ENCODE assay signal across 16 cellular contexts in genomic region chrX:154329284-154329683, GRCh38. TPM values are rescaled to one million over a fixed set of nuclear protein-coding genes. Genes with fewer than 3 reads are reported as not detected.
DNase-seq lines count a peak whose midpoint lies in the region; TF ChIP-seq lines count a peak whose summit lies in the region.
"Had no signal": no experiment of that assay in that cellular context is flagged by ENCODE, and none has a peak within 500 bp of the region (broad histone marks: within the 10 kb centered on the region; RNA-seq: fewer than 3 reads in every experiment).

No MANE protein-coding gene starts in this region.

- no peak overlapping the region for H2BK12ac ChIP-seq in neuronal stem cell (ENCODE audit: low read length)

- no peak overlapping the region for H3K4ac ChIP-seq in neuronal stem cell (ENCODE audit: low read length)

- no peak overlapping the region for H2BK120ac ChIP-seq in neuronal stem cell (ENCODE audit: low read depth, low read length)

- H3K4me2 ChIP-seq in neuronal stem cell (ENCODE audit: insufficient read depth, low read length, poor library complexity, severe bottlenecking), result no peak overlapping the region

- no peak overlapping the region for H2AFZ ChIP-seq in neuronal stem cell (ENCODE audit: low read length)

- H3K36me3 ChIP-seq in HEK293 (ENCODE audit: control insufficient read depth in 2 of 2, insufficient read depth in 1 of 2, low read length in 2 of 2) (no peaks in the 10 kb centered on the region), neuronal stem cell (replicated peaks in 1 of 2; ENCODE audit: control insufficient read depth in 2 of 2, insufficient read depth in 2 of 2, low read length in 2 of 2) (no peaks in the 10 kb centered on the region)
- H3K36me3 ChIP-seq in CD8-positive, alpha-beta memory T cell (ENCODE audit: insufficient read depth, low read length), result no peaks in the 10 kb centered on the region
- H3K36me3 ChIP-seq: MG63, SJSA1 had no signal

- CTCF ChIA-PET in HEK293 (lab: Yijun Ruan, JAX), result interaction anchor here (3.3 kb wide), 1 partner anchor 21 kb away, joined by 13 read pairs; no protein-coding TSS in a partner anchor
- CTCF ChIA-PET in CD8-positive, alpha-beta memory T cell (lab: Charles Lee), result interaction anchor here (1.7 kb wide), 1 partner anchor 21 kb away, joined by 6 read pairs; no protein-coding TSS in a partner anchor

- H3K4me1 ChIP-seq in HEK293 (ENCODE audit: control insufficient read depth, insufficient read depth, low read length), result peaks cover 16% of the 10 kb centered on the region
- H3K4me1 ChIP-seq in neuronal stem cell (ENCODE audit: control insufficient read depth in 2 of 2, insufficient read depth in 1 of 2, low read depth in 1 of 2, low read length in 2 of 2), result peaks cover 4 to 7% of the 10 kb centered on the region in 2 donors
- H3K4me1 ChIP-seq in CD8-positive, alpha-beta memory T cell (ENCODE audit: insufficient read depth, low read length), result peaks cover 51% of the 10 kb centered on the region

- peak overlapping the region; percentile 12 for H4K91ac ChIP-seq in neuronal stem cell (ENCODE audit: low read depth, low read length, poor library complexity)

- TF ChIP-seq CTCF in HEK293 (tag by site-specific recombination; IDR thresholded peaks at IDR 0.05), result no peak

- H2BK5ac ChIP-seq in neuronal stem cell (ENCODE audit: low read length), result no peak overlapping the region

- H3K36me3 Mint-ChIP-seq in CD8-positive, alpha-beta memory T cell, result no peaks in the 10 kb centered on the region

- H3K14ac ChIP-seq in neuronal stem cell (ENCODE audit: low read length), result no peak overlapping the region

- no CpG with 5 or more reads among the region's 10 CpGs for WGBS in neuronal stem cell (ENCODE audit: extremely low coverage in 2 of 2, insufficient read length in 2 of 2, insufficient replicate concordance in 1 of 2), 2 donors

- H3K27ac Mint-ChIP-seq in CD8-positive, alpha-beta memory T cell, result peak overlapping the region in 1 of 8 donors; percentile 75

- H3K27ac ChIP-seq in HEK293 (ENCODE audit: extremely low read depth, low read depth, low read length) (no peak overlapping the region), neuronal stem cell (replicated peaks; ENCODE audit: low read length) (no peak overlapping the region)
- no peak overlapping the region for H3K27ac ChIP-seq in CD8-positive, alpha-beta memory T cell (ENCODE audit: low read depth, low read length)
- H3K27ac ChIP-seq: SJSA1 had no signal

- POLR2A ChIA-PET in HEK293 (lab: Yijun Ruan, JAX), result interaction anchor here (1.2 kb wide), 1 partner anchor 358 kb away, joined by 5 read pairs; the partner anchor contains the start of gene HCFC1
- POLR2A ChIA-PET in CD8-positive, alpha-beta memory T cell (lab: Charles Lee), result interaction anchor here (0.6 kb wide), 1 partner anchor 98 kb away, joined by 7 read pairs; no protein-coding TSS in a partner anchor

- H2BK15ac ChIP-seq in neuronal stem cell (ENCODE audit: low read length), result no peak overlapping the region

- H3K27me3 ChIP-seq in neuronal stem cell (ENCODE audit: control insufficient read depth in 3 of 3, insufficient read depth in 3 of 3, low read depth in 1 of 3, low read length in 3 of 3), result peaks cover 0 to 83% (median 0%) of the 10 kb centered on the region in 3 experiments
- no peaks in the 10 kb centered on the region for H3K27me3 ChIP-seq in CD8-positive, alpha-beta memory T cell (ENCODE audit: insufficient read depth, low read length, poor library complexity, severe bottlenecking)
- H3K27me3 ChIP-seq: MG63 had no signal

- no peak overlapping the region for H2AK5ac ChIP-seq in neuronal stem cell (ENCODE audit: low read depth, low read length)

- H3K4me1 Mint-ChIP-seq in CD8-positive, alpha-beta memory T cell, result peaks cover 38 to 48% (median 41%) of the 10 kb centered on the region in 3 donors

- H3K4me3 ChIP-seq in HEK293 (ENCODE audit: low read depth, low read length), result no peak overlapping the region
- H3K4me3 ChIP-seq in neuronal stem cell (ENCODE audit: low read length in 2 of 2), result no peak overlapping the region
- no peak overlapping the region for H3K4me3 ChIP-seq in CD8-positive, alpha-beta memory T cell (ENCODE audit: low read length)
- H3K4me3 ChIP-seq: MG63, SJSA1 had no signal

- no peak overlapping the region for H3K4me3 Mint-ChIP-seq in CD8-positive, alpha-beta memory T cell

- DNase-seq in NCI-H2227 (lab: John Stamatoyannopoulos, UW; ENCODE audit: unreplicated experiment) (peak; percentile 37), NCI-H2227 treated with DMSO at 0.1 percent for 48 hours (lab: John Stamatoyannopoulos, UW) (no peak), NCI-H345 treated with DMSO at 0.1 percent for 48 hours (lab: John Stamatoyannopoulos, UW; ENCODE audit: unreplicated experiment) (peak; percentile 33), neuronal stem cell (ENCODE audit: low spot score) (no peak), UCSD-AML1 (lab: John Stamatoyannopoulos, UW; ENCODE audit: unreplicated experiment) (no peak), NAMALWA (ENCODE audit: low spot score) (no peak)
- DNase-seq in CD8-positive, alpha-beta memory T cell, result no peak
- DNase-seq: MG63, NCI-H146, NCI-H2081 treated with DMSO at 0.1 percent for 48 hours, NCI-H510A treated with DMSO at 0.1 percent for 48 hours had no signal

- H3K23ac ChIP-seq in neuronal stem cell (ENCODE audit: low read depth, low read length, poor library complexity), result no peak overlapping the region

- no peak overlapping the region for H3K18ac ChIP-seq in neuronal stem cell (ENCODE audit: low read length)

- no peak overlapping the region for H3K9ac ChIP-seq in neuronal stem cell (ENCODE audit: low read depth, low read length, poor library complexity)

- H3K27me3 Mint-ChIP-seq in CD8-positive, alpha-beta memory T cell, result peaks cover 0 to 4% of the 10 kb centered on the region in 2 donors

- no peaks in the 10 kb centered on the region for H3K9me3 Mint-ChIP-seq in CD8-positive, alpha-beta memory T cell

- no peaks in the 10 kb centered on the region for H3K79me1 ChIP-seq in neuronal stem cell (ENCODE audit: low read depth, low read length)

- H4K8ac ChIP-seq in neuronal stem cell (ENCODE audit: low read depth, low read length), result no peak overlapping the region

- H3K9me3 ChIP-seq in HEK293 (ENCODE audit: control insufficient read depth, insufficient read depth, low read depth, low read length) (no peaks in the 10 kb centered on the region), neuronal stem cell (replicated peaks in 1 of 2; ENCODE audit: control insufficient read depth in 2 of 2, insufficient read depth in 1 of 2, low read depth in 1 of 2, low read length in 2 of 2) (no peaks in the 10 kb centered on the region)
- no peaks in the 10 kb centered on the region for H3K9me3 ChIP-seq in CD8-positive, alpha-beta memory T cell (ENCODE audit: low read length)
- H3K9me3 ChIP-seq: MG63, SJSA1 had no signal

TF ChIP-seq in HEK293, 187 proteins besides CTCF, POLR2A, EP300 and RAD21:
- no peak for TF ChIP-seq ZNF610 (tag by site-specific recombination; IDR thresholded peaks at IDR 0.05; ENCODE audit: borderline replicate concordance)
- no peak for TF ChIP-seq ZNF768 (tag by site-specific recombination; IDR thresholded peaks at IDR 0.05)
- no peak for TF ChIP-seq ZIC2 (tag by site-specific recombination; IDR thresholded peaks at IDR 0.05)
- TF ChIP-seq ZBTB17 (tag by site-specific recombination; IDR thresholded peaks at IDR 0.05), result peak; percentile 54
- no peak for TF ChIP-seq ZNF529 (tag by site-specific recombination; IDR thresholded peaks at IDR 0.05; ENCODE audit: insufficient replicate concordance)
- TF ChIP-seq ZNF157 (tag by site-specific recombination; IDR thresholded peaks at IDR 0.05), result no peak
- peak; percentile 20; the same call in 1 of the 2 replicates for TF ChIP-seq ZNF341 (tag by site-specific recombination; IDR thresholded peaks at IDR 0.05; ENCODE audit: low read depth)
- no peak for TF ChIP-seq ZNF16 (tag by site-specific recombination; IDR thresholded peaks at IDR 0.05; ENCODE audit: low read depth)

RNA-seq across cellular contexts. Expression of gene TKTL1, which starts 33.7 kb away (rescaled TPM):
- polyA plus RNA-seq in neuronal stem cell (2013, experiment 1 of 2), result 2.4 TPM
- 2.1 TPM for polyA plus RNA-seq in neuronal stem cell (2013, experiment 2 of 2)
- under 1 TPM in 1 of 2 experiments, not detected in 1; 0.18 TPM for total RNA-seq in CD8-positive, alpha-beta memory T cell
- polyA plus RNA-seq in CD8-positive, alpha-beta memory T cell, result 8.7 TPM
- total RNA-seq: A172, SJSA1 had no signal

RNA-seq across cellular contexts. Expression of gene TEX28, which starts 34.4 kb away (rescaled TPM):
- polyA plus RNA-seq in neuronal stem cell (2013, experiment 1 of 2), result not detected
- polyA plus RNA-seq in neuronal stem cell (2013, experiment 2 of 2), result not detected
- not detected for total RNA-seq in CD8-positive, alpha-beta memory T cell
- polyA plus RNA-seq in CD8-positive, alpha-beta memory T cell, result not detected
- total RNA-seq: A172, Daoy, H7, SJSA1 had no signal

RNA-seq across cellular contexts. Expression of gene FLNA, which starts 45.1 kb away (rescaled TPM):
- polyA plus RNA-seq in neuronal stem cell (2013, experiment 1 of 2), result 215 TPM
- 217 TPM for polyA plus RNA-seq in neuronal stem cell (2013, experiment 2 of 2)
- total RNA-seq in CD8-positive, alpha-beta memory T cell, result 1,000 to 10,000 TPM; 1,299 to 1,356 TPM
- polyA plus RNA-seq in CD8-positive, alpha-beta memory T cell, result 799 TPM

RNA-seq across cellular contexts. Expression of gene EMD, which starts 49.8 kb away (rescaled TPM):
- 55.3 TPM for polyA plus RNA-seq in neuronal stem cell (2013, experiment 1 of 2)
- polyA plus RNA-seq in neuronal stem cell (2013, experiment 2 of 2), result 56.6 TPM
- 100 to 1,000 TPM; 107 to 119 TPM for total RNA-seq in CD8-positive, alpha-beta memory T cell
- polyA plus RNA-seq in CD8-positive, alpha-beta memory T cell, result 37.2 TPM

Comparison
In these comparisons a context has a peak if more than half of its experiments do, and no peak if none do; other contexts are left out.
1. DNase-seq: peak in NCI-H2227 (single experiment) and NCI-H345 treated with DMSO at 0.1 percent for 48 hours (single experiment); none in NCI-H2227 treated with DMSO at 0.1 percent for 48 hours (single experiment), neuronal stem cell (single experiment), UCSD-AML1 (single experiment), CD8-positive, alpha-beta memory T cell (0 of 5) and NAMALWA (single experiment).